Comparison of ENCODE assay signal across 2 cellular contexts in the genomic region with DNA sequence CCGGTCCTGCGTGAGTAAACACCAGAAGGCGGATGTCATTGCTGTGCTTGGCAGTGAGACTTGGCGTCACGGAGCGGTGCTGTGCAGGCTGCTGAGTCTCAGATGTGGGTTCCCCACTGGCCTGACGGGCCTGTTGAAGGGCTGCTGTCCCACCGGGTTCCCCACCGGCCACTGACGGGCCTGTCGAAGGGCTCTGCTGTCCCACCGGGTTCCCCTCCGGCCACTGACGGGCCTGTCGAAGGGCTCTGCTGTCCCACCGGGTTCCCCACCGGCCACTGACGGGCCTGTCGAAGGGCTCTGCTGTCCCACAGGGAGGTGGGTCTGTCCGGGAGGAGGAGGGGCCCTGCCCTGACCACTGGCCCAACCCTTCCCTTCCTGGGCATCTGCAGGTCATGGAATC.
TF ChIP-seq lines count a peak whose summit lies in the region.

No MANE protein-coding gene starts in this region.

TF ChIP-seq in GM23338, 12 proteins besides CTCF, POLR2A, EP300 and RAD21:
- no peak for TF ChIP-seq ZNF331 (CRISPR knock-in tag; IDR thresholded peaks at IDR 0.05; ENCODE audit: low read depth)
- TF ChIP-seq, protein P1, sequence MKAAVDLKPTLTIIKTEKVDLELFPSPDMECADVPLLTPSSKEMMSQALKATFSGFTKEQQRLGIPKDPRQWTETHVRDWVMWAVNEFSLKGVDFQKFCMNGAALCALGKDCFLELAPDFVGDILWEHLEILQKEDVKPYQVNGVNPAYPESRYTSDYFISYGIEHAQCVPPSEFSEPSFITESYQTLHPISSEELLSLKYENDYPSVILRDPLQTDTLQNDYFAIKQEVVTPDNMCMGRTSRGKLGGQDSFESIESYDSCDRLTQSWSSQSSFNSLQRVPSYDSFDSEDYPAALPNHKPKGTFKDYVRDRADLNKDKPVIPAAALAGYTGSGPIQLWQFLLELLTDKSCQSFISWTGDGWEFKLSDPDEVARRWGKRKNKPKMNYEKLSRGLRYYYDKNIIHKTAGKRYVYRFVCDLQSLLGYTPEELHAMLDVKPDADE (IDR thresholded peaks at IDR 0.05), result no peak
- no peak for TF ChIP-seq STAT1 (IDR thresholded peaks at IDR 0.05; ENCODE audit: unreplicated experiment)
- no peak for TF ChIP-seq EZH2 (IDR thresholded peaks at IDR 0.05; ENCODE audit: low read depth, unreplicated experiment)
- no peak for TF ChIP-seq JUNB (IDR thresholded peaks at IDR 0.05; ENCODE audit: unreplicated experiment)

TF ChIP-seq in K562, 482 proteins besides CTCF, POLR2A, EP300 and RAD21:
- no peak for TF ChIP-seq PRDM10 (IDR thresholded peaks at IDR 0.05; ENCODE audit: partially characterized antibody)
- peak; percentile 44; the same call in 1 of the 2 replicates for TF ChIP-seq RBFOX2 (IDR thresholded peaks at IDR 0.05; ENCODE audit: low read depth, low read length)
